Comparison of ENCODE assay signal across 1 cellular context in the genomic region with DNA sequence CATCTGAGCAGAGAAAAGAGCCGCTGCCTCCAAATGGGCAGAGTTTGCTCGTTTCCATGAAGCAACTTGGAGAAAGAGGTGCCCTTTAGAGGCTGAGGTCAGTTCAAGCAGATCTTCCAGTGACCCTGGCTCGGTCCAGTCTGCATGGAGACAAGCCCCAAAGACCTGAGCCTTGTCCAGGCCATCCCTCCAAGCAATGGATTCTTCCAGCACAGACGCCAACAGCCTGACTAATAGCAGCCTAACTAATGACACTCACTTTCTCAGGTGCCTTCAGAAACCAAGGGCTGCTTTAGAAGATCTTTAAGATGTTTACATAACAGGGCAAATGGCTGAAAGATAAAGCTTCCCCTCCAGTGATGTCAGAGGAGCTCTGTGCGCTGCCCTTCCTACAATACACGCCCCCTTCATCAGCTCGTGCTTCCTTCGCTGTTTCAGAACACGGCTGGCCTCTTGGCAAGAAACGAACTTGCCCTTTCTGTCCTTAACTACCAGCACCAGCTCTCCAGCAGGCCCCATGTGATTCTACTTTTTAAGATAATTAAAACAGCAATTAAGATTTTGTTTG.
TF ChIP-seq lines count a peak whose summit lies in the region.

No MANE protein-coding gene starts in this region.

TF ChIP-seq in IMR-90, 13 proteins besides CTCF, POLR2A, EP300 and RAD21 (continued from another document):
- TF ChIP-seq RFX5 (IDR thresholded peaks at IDR 0.05; ENCODE audit: low read depth, low read length), result no peak
- no peak for TF ChIP-seq SMC3 (IDR thresholded peaks at IDR 0.05; ENCODE audit: low read depth, low read length)
- TF ChIP-seq FOS (IDR thresholded peaks at IDR 0.05; ENCODE audit: low read depth, low read length), result no peak
- no peak for TF ChIP-seq MAFK (IDR thresholded peaks at IDR 0.05; ENCODE audit: low read depth, low read length)
- no peak for TF ChIP-seq MXI1 (IDR thresholded peaks at IDR 0.05; ENCODE audit: borderline replicate concordance, low read depth, low read length)
- TF ChIP-seq BHLHE40 (IDR thresholded peaks at IDR 0.05; ENCODE audit: low read depth, low read length), result no peak
- no peak for TF ChIP-seq MAZ (IDR thresholded peaks at IDR 0.05; ENCODE audit: borderline replicate concordance, low read depth, low read length)
